8 cellular contexts compared by ENCODE assay signal in genomic region chr17:81712468-81713003, GRCh38. TPM values are rescaled to one million over a fixed set of nuclear protein-coding genes. Genes with fewer than 3 reads are reported as not detected.
DNase-seq lines count a peak whose midpoint lies in the region; ATAC-seq, FAIRE-seq and TF ChIP-seq lines count a peak whose summit lies in the region.

No MANE protein-coding gene starts in this region.

- DNase-seq in EH (ENCODE audit: low read depth) (peak; percentile 44), M059J (ENCODE audit: low read depth) (peak; percentile 50), K562 (ENCODE audit: extremely low read depth in 1 of 4, low spot score in 3 of 4) (peak in 3 of 4 experiments; percentile 72), left colon (peak in 1 of 2 donors; percentile 69), thoracic aorta (ENCODE audit: low spot score) (no peak), GM19239 (ENCODE audit: insufficient read length, low spot score) (no peak)

- no peak for TF ChIP-seq EP300 in K562 (IDR thresholded peaks at IDR 0.05; ENCODE audit: low read length)

- H3K9me3 ChIP-seq in K562 (replicated peaks; ENCODE audit: control insufficient read depth, insufficient read depth, low read depth, low read length) (no peaks in the 10 kb centered on the region), thoracic aorta (no peaks in the 10 kb centered on the region)

- H3K9me1 ChIP-seq in K562 (ENCODE audit: control insufficient read depth, insufficient read depth, low read length): peaks cover 2% of the 10 kb centered on the region

- peaks cover 23 to 89% of the 10 kb centered on the region in 2 experiments for H3K4me1 ChIP-seq in K562 (replicated peaks in 1 of 2; ENCODE audit: control insufficient read depth in 2 of 2, insufficient read depth in 2 of 2, low read length in 2 of 2)
- H3K4me1 ChIP-seq in thoracic aorta (ENCODE audit: control insufficient read depth in 1 of 2, low read depth in 2 of 2): peaks cover 16 to 34% of the 10 kb centered on the region in 2 donors

- peak overlapping the region; percentile 92 for H3K4me2 ChIP-seq in K562 (ENCODE audit: insufficient read depth, low read length)

- H3K27me3 ChIP-seq in K562 (ENCODE audit: control insufficient read depth in 2 of 2, insufficient read depth in 2 of 2, low read length in 2 of 2) (no peaks in the 10 kb centered on the region), thoracic aorta (replicated peaks; ENCODE audit: insufficient read depth) (no peaks in the 10 kb centered on the region)

- TF ChIP-seq RAD21 in K562 (CRISPR knock-in tag; conservative IDR thresholded peaks at IDR 0.05 in 1 of 2, IDR thresholded peaks at IDR 0.05 in 1 of 2): peak in 1 of 2 experiments; percentile 55; a peak in 3 of 4 replicates

- H3K4me3 ChIP-seq in K562 (peak overlapping the region; percentile 93), thoracic aorta (peak overlapping the region; percentile 91)

- BruUV-seq in K562 (replicated peaks; lab: Mats Ljungman, UMichigan): TSS peak; percentile 17

- in situ Hi-C loops in K562 (cut with MboI): no loop called here

- peak; percentile 52 to 71 (median 63) for TF ChIP-seq CTCF in K562 (IDR thresholded peaks at IDR 0.05 in 2 of 3, conservative IDR thresholded peaks at IDR 0.05 in 1 of 3; ENCODE audit: insufficient read depth in 2 of 3, low read depth in 1 of 3, low read length in 3 of 3)
- TF ChIP-seq CTCF in thoracic aorta (IDR thresholded peaks at IDR 0.05): no peak

- FAIRE-seq in K562 (lab: Jason Lieb, UNC) (peak; percentile 70), GM19239 (lab: Jason Lieb, UNC) (no peak)

- intact Hi-C loops in K562 (cut with micrococcal nuclease): no loop called here
- intact Hi-C loops in left colon (cut with DNase I, micrococcal nuclease): no loop called here

- H4K20me1 ChIP-seq in K562 (replicated peaks; ENCODE audit: control insufficient read depth, insufficient read depth, low read length): peaks cover 15% of the 10 kb centered on the region

- H3K9ac ChIP-seq in K562 (ENCODE audit: insufficient read depth in 1 of 2, low read depth in 2 of 2, low read length in 2 of 2): peak overlapping the region; percentile 80 to 95

- peak; percentile 47; the same call in 1 of the 2 replicates for TF ChIP-seq POLR2A in K562 (conservative IDR thresholded peaks at IDR 0.05)

- CTCF ChIA-PET in K562 (lab: Yijun Ruan, JAX; ENCODE audit: low intra/inter-chr PET ratio): interaction anchor here (1.1 kb wide), 1 partner anchor 309 kb away, joined by 3 read pairs; no protein-coding TSS in a partner anchor

- peak overlapping the region; percentile 68; the same call in 1 of the 2 replicates for H2AFZ ChIP-seq in K562 (ENCODE audit: low read depth, low read length)

- POLR2A ChIA-PET in K562 (lab: Yijun Ruan, JAX): interaction anchor here (0.6 to 5.2 kb wide), 9 partner anchors 9 to 365 kb away, joined by 3 to 59 read pairs (median 4); partner anchors contain the start of genes ARL16, HGS and MRPL12

- H3K79me2 ChIP-seq in K562 (ENCODE audit: control insufficient read depth, insufficient read depth, low read length): peaks cover 39% of the 10 kb centered on the region

- H3K36me3 ChIP-seq in K562 (ENCODE audit: control insufficient read depth, insufficient read depth, low read length): peaks cover 54% of the 10 kb centered on the region; the same call in 2 of the 3 replicates
- H3K36me3 ChIP-seq in thoracic aorta: no peaks in the 10 kb centered on the region

- H3K27ac ChIP-seq in K562 (ENCODE audit: extremely low read depth, low read depth, low read length) (peak overlapping the region; percentile 88), thoracic aorta (no peak overlapping the region)

- 0% methylated on average over 24 of the region's 41 CpGs for WGBS in K562 (ENCODE audit: insufficient coverage, low coverage, missing lambda C conversion rate)

- ATAC-seq in GM19467 (IDR thresholded peaks at IDR 0.05; ENCODE audit: unreplicated experiment) (peak; percentile 14), K562 (peak; percentile 71), left colon (peak; percentile 36), thoracic aorta (ENCODE audit: insufficient number of reproducible peaks, low FRiP score, low read depth) (no peak), HG03095 (IDR thresholded peaks at IDR 0.05; ENCODE audit: unreplicated experiment) (no peak)

RNA-seq across cellular contexts. Expression of gene SLC25A10, which starts 0.5 kb away (rescaled TPM):
- 49.0 and 61.8 TPM in 2 replicates for total RNA-seq in M059J (2014; rRNA removed; shearing (Covaris generic))
- 20.2 and 85.2 TPM in 2 replicates for total RNA-seq in K562 (2011; cell fraction: chromatin; rRNA removed; ENCODE audit: low replicate concordance)
- total RNA-seq in K562 (2011; cell fraction: nucleolus; rRNA removed): 76.7 and 104 TPM in 2 replicates
- total RNA-seq in K562 (2011; cell fraction: nucleoplasm; rRNA removed): 36.2 and 36.3 TPM in 2 replicates
- total RNA-seq in K562 (2014; rRNA removed): 77.1 and 107 TPM in 2 replicates
- total RNA-seq in K562 (2014; rRNA removed; fragmentation: Illumina TruSeq; extraction: Trizol): 8.5 and 15.4 TPM in 2 replicates
- 36.2 and 39.1 TPM in 2 replicates for total RNA-seq in K562 (2015; rRNA removed; fragmentation: Illumina TruSeq; extraction: Trizol)
- total RNA-seq in K562 (2021): 85.6 and 86.9 TPM in 2 replicates
- polyA plus RNA-seq in K562 (2011; rRNA removed): 26.3 and 34.3 TPM in 2 replicates
- polyA plus RNA-seq in K562 (2011; cell fraction: cytosol; rRNA removed): 46.6 and 127 TPM in 2 replicates
- polyA plus RNA-seq in K562 (2011; cell fraction: nucleus; rRNA removed): 60.6 and 93.2 TPM in 2 replicates
- 35.9 and 54.4 TPM in 2 replicates for polyA plus RNA-seq in K562 (2012)
- 34.3 and 70.2 TPM in 2 replicates for polyA plus RNA-seq in K562 (2014; fragmentation: Illumina TruSeq; extraction: Trizol)
- 1 to 10 TPM in 1 of 2 experiments, under 1 TPM in 1; 0.10 to 1.5 TPM for polyA plus RNA-seq in K562 (2014; fragmentation: Nextera tagmentation; extraction: Ambion mirVana)
- 68.4 and 70.6 TPM in 2 replicates for polyA plus RNA-seq in K562 (2014; rRNA removed)
- polyA minus RNA-seq in K562 (2011; rRNA and poly(A)+ RNA removed): 7.7 and 13.8 TPM in 2 replicates
- 31.8 and 35.5 TPM in 2 replicates for polyA minus RNA-seq in K562 (2011; cell fraction: cytosol; rRNA and poly(A)+ RNA removed)
- 20.9 and 21.4 TPM in 2 replicates for polyA minus RNA-seq in K562 (2011; cell fraction: nucleus; rRNA and poly(A)+ RNA removed)
- total RNA-seq in left colon: 10 to 100 TPM; 52.5 to 76.2 TPM
- 1 to 10 TPM; 2.2 to 4.7 TPM for total RNA-seq in thoracic aorta

RNA-seq across cellular contexts. Expression of gene MRPL12, which starts 9.4 kb away (rescaled TPM):
- total RNA-seq in M059J (2014; rRNA removed; shearing (Covaris generic)): 11.7 and 14.1 TPM in 2 replicates
- 14.2 and 50.8 TPM in 2 replicates for total RNA-seq in K562 (2011; cell fraction: chromatin; rRNA removed; ENCODE audit: low replicate concordance)
- total RNA-seq in K562 (2011; cell fraction: nucleolus; rRNA removed): 61.9 and 77.4 TPM in 2 replicates
- total RNA-seq in K562 (2011; cell fraction: nucleoplasm; rRNA removed): 32.4 and 38.0 TPM in 2 replicates
- total RNA-seq in K562 (2014; rRNA removed) (182 and 276 TPM in 2 replicates), K562 (2014; rRNA removed; fragmentation: Illumina TruSeq; extraction: Trizol) (31.8 and 40.0 TPM in 2 replicates), K562 (2015; rRNA removed; fragmentation: Illumina TruSeq; extraction: Trizol) (57.9 and 60.8 TPM in 2 replicates), K562 (2021) (231 and 251 TPM in 2 replicates), left colon (100 to 1,000 TPM in 1 of 2 donors, 10 to 100 TPM in 1; 88.2 to 146 TPM), thoracic aorta (10 to 100 TPM; 19.8 to 33.4 TPM)
- polyA plus RNA-seq in K562 (2011; rRNA removed) (101 and 110 TPM in 2 replicates), K562 (2014; fragmentation: Illumina TruSeq; extraction: Trizol) (100 and 128 TPM in 2 replicates), K562 (2014; fragmentation: Nextera tagmentation; extraction: Ambion mirVana) (1 to 10 TPM in 1 of 2 experiments, under 1 TPM in 1; 0.94 to 2.7 TPM), K562 (2014; rRNA removed) (338 and 351 TPM in 2 replicates)
- 124 and 353 TPM in 2 replicates for polyA plus RNA-seq in K562 (2011; cell fraction: cytosol; rRNA removed)
- 53.5 and 78.2 TPM in 2 replicates for polyA plus RNA-seq in K562 (2011; cell fraction: nucleus; rRNA removed)
- 145 TPM in 2 replicates for polyA plus RNA-seq in K562 (2012)
- polyA minus RNA-seq in K562 (2011; rRNA and poly(A)+ RNA removed): 36.5 and 49.2 TPM in 2 replicates
- polyA minus RNA-seq in K562 (2011; cell fraction: cytosol; rRNA and poly(A)+ RNA removed): 52.2 and 58.3 TPM in 2 replicates
- 15.9 and 32.2 TPM in 2 replicates for polyA minus RNA-seq in K562 (2011; cell fraction: nucleus; rRNA and poly(A)+ RNA removed)

RNA-seq across cellular contexts. Expression of gene HGS, which starts 28.7 kb away (rescaled TPM):
- total RNA-seq in M059J (2014; rRNA removed; shearing (Covaris generic)): 52.4 and 101 TPM in 2 replicates
- 345 and 984 TPM in 2 replicates for total RNA-seq in K562 (2011; cell fraction: chromatin; rRNA removed; ENCODE audit: low replicate concordance)
- 485 and 495 TPM in 2 replicates for total RNA-seq in K562 (2011; cell fraction: nucleolus; rRNA removed)
- 301 and 334 TPM in 2 replicates for total RNA-seq in K562 (2011; cell fraction: nucleoplasm; rRNA removed)
- total RNA-seq in K562 (2014; rRNA removed) (96.7 and 99.7 TPM in 2 replicates), K562 (2014; rRNA removed; fragmentation: Illumina TruSeq; extraction: Trizol) (55.5 and 77.1 TPM in 2 replicates), K562 (2015; rRNA removed; fragmentation: Illumina TruSeq; extraction: Trizol) (61.4 and 66.3 TPM in 2 replicates), K562 (2021) (132 and 161 TPM in 2 replicates), left colon (100 to 1,000 TPM in 1 of 2 donors, 10 to 100 TPM in 1; 98.5 to 105 TPM), thoracic aorta (100 to 1,000 TPM in 1 of 2 donors, 10 to 100 TPM in 1; 93.8 to 108 TPM)
- polyA plus RNA-seq in K562 (2011; rRNA removed) (60.7 and 127 TPM in 2 replicates), K562 (2014; fragmentation: Illumina TruSeq; extraction: Trizol) (126 and 128 TPM in 2 replicates), K562 (2014; fragmentation: Nextera tagmentation; extraction: Ambion mirVana) (1 to 10 TPM; 3.9 to 9.4 TPM), K562 (2014; rRNA removed) (141 and 176 TPM in 2 replicates)
- 55.5 and 141 TPM in 2 replicates for polyA plus RNA-seq in K562 (2011; cell fraction: cytosol; rRNA removed)
- 547 and 894 TPM in 2 replicates for polyA plus RNA-seq in K562 (2011; cell fraction: nucleus; rRNA removed)
- 81.3 and 125 TPM in 2 replicates for polyA plus RNA-seq in K562 (2012)
- polyA minus RNA-seq in K562 (2011; rRNA and poly(A)+ RNA removed): 76.0 and 85.7 TPM in 2 replicates
- 50.3 and 53.4 TPM in 2 replicates for polyA minus RNA-seq in K562 (2011; cell fraction: cytosol; rRNA and poly(A)+ RNA removed)
- polyA minus RNA-seq in K562 (2011; cell fraction: nucleus; rRNA and poly(A)+ RNA removed): 113 and 138 TPM in 2 replicates

RNA-seq across cellular contexts. Expression of gene ARL16, which starts 28.9 kb away (rescaled TPM):
- total RNA-seq in M059J (2014; rRNA removed; shearing (Covaris generic)): 36.0 and 39.9 TPM in 2 replicates
- total RNA-seq in K562 (2011; cell fraction: chromatin; rRNA removed; ENCODE audit: low replicate concordance): 40.1 and 78.0 TPM in 2 replicates
- total RNA-seq in K562 (2011; cell fraction: nucleolus; rRNA removed): 48.6 and 55.2 TPM in 2 replicates
- total RNA-seq in K562 (2011; cell fraction: nucleoplasm; rRNA removed): 38.9 and 42.4 TPM in 2 replicates
- total RNA-seq in K562 (2014; rRNA removed): 25.2 and 46.0 TPM in 2 replicates
- total RNA-seq in K562 (2014; rRNA removed; fragmentation: Illumina TruSeq; extraction: Trizol): 18.8 and 21.6 TPM in 2 replicates
- total RNA-seq in K562 (2015; rRNA removed; fragmentation: Illumina TruSeq; extraction: Trizol): 19.7 and 21.3 TPM in 2 replicates
- total RNA-seq in K562 (2021): 18.3 and 22.6 TPM in 2 replicates
- 29.8 and 30.6 TPM in 2 replicates for polyA plus RNA-seq in K562 (2011; rRNA removed)
- polyA plus RNA-seq in K562 (2011; cell fraction: cytosol; rRNA removed): 36.0 and 45.9 TPM in 2 replicates
- polyA plus RNA-seq in K562 (2011; cell fraction: nucleus; rRNA removed): 16.8 and 22.9 TPM in 2 replicates
- 26.1 and 26.2 TPM in 2 replicates for polyA plus RNA-seq in K562 (2012)
- polyA plus RNA-seq in K562 (2014; fragmentation: Illumina TruSeq; extraction: Trizol): 25.6 and 32.4 TPM in 2 replicates
- polyA plus RNA-seq in K562 (2014; fragmentation: Nextera tagmentation; extraction: Ambion mirVana): 10 to 100 TPM in 1 of 2 experiments, 1 to 10 TPM in 1; 5.4 to 10.4 TPM
- polyA plus RNA-seq in K562 (2014; rRNA removed): 32.4 and 34.7 TPM in 2 replicates
- polyA minus RNA-seq in K562 (2011; rRNA and poly(A)+ RNA removed): 11.5 and 12.4 TPM in 2 replicates
- polyA minus RNA-seq in K562 (2011; cell fraction: cytosol; rRNA and poly(A)+ RNA removed): 5.8 and 6.2 TPM in 2 replicates
- polyA minus RNA-seq in K562 (2011; cell fraction: nucleus; rRNA and poly(A)+ RNA removed): 7.3 and 11.8 TPM in 2 replicates
- total RNA-seq in left colon: 10 to 100 TPM; 14.3 to 30.5 TPM
- 10 to 100 TPM; 34.4 to 40.7 TPM for total RNA-seq in thoracic aorta

RNA-seq across cellular contexts. Expression of gene CCDC137, which starts 46.0 kb away (rescaled TPM):
- 14.6 and 32.1 TPM in 2 replicates for total RNA-seq in M059J (2014; rRNA removed; shearing (Covaris generic))
- total RNA-seq in K562 (2011; cell fraction: chromatin; rRNA removed; ENCODE audit: low replicate concordance): 45.8 and 69.3 TPM in 2 replicates
- total RNA-seq in K562 (2011; cell fraction: nucleolus; rRNA removed): 37.0 and 38.7 TPM in 2 replicates
- total RNA-seq in K562 (2011; cell fraction: nucleoplasm; rRNA removed): 27.8 and 51.5 TPM in 2 replicates
- total RNA-seq in K562 (2014; rRNA removed): 56.0 and 64.2 TPM in 2 replicates
- total RNA-seq in K562 (2014; rRNA removed; fragmentation: Illumina TruSeq; extraction: Trizol): 20.0 and 21.4 TPM in 2 replicates
- total RNA-seq in K562 (2015; rRNA removed; fragmentation: Illumina TruSeq; extraction: Trizol): 47.1 and 48.5 TPM in 2 replicates
- 48.9 and 49.2 TPM in 2 replicates for total RNA-seq in K562 (2021)
- 18.9 and 24.8 TPM in 2 replicates for polyA plus RNA-seq in K562 (2011; rRNA removed)
- polyA plus RNA-seq in K562 (2011; cell fraction: cytosol; rRNA removed): 18.3 and 30.6 TPM in 2 replicates
- polyA plus RNA-seq in K562 (2011; cell fraction: nucleus; rRNA removed): 40.1 and 55.8 TPM in 2 replicates
- 28.5 and 39.2 TPM in 2 replicates for polyA plus RNA-seq in K562 (2012)
- 38.3 and 41.1 TPM in 2 replicates for polyA plus RNA-seq in K562 (2014; fragmentation: Illumina TruSeq; extraction: Trizol)
- polyA plus RNA-seq in K562 (2014; fragmentation: Nextera tagmentation; extraction: Ambion mirVana): 1 to 10 TPM; 2.3 to 4.1 TPM
- polyA plus RNA-seq in K562 (2014; rRNA removed): 63.7 and 68.1 TPM in 2 replicates
- 4.4 and 4.8 TPM in 2 replicates for polyA minus RNA-seq in K562 (2011; rRNA and poly(A)+ RNA removed)
- polyA minus RNA-seq in K562 (2011; cell fraction: cytosol; rRNA and poly(A)+ RNA removed): 8.5 TPM in 2 replicates
- polyA minus RNA-seq in K562 (2011; cell fraction: nucleus; rRNA and poly(A)+ RNA removed): 9.4 and 17.3 TPM in 2 replicates
- 10 to 100 TPM; 14.0 to 19.4 TPM for total RNA-seq in left colon
- total RNA-seq in thoracic aorta: 10 to 100 TPM in 1 of 2 donors, 1 to 10 TPM in 1; 7.3 to 10.8 TPM

Comparison
In these comparisons a context has a peak if more than half of its experiments do, and no peak if none do; other contexts are left out.
1. DNase-seq: peak in EH (single experiment), M059J (single experiment) and K562 (3 of 4); none in thoracic aorta (single experiment) and GM19239 (single experiment).
2. ATAC-seq: peak in GM19467 (single experiment), K562 (single experiment) and left colon (single experiment); none in thoracic aorta (single experiment) and HG03095 (single experiment).